In the genomic region with DNA sequence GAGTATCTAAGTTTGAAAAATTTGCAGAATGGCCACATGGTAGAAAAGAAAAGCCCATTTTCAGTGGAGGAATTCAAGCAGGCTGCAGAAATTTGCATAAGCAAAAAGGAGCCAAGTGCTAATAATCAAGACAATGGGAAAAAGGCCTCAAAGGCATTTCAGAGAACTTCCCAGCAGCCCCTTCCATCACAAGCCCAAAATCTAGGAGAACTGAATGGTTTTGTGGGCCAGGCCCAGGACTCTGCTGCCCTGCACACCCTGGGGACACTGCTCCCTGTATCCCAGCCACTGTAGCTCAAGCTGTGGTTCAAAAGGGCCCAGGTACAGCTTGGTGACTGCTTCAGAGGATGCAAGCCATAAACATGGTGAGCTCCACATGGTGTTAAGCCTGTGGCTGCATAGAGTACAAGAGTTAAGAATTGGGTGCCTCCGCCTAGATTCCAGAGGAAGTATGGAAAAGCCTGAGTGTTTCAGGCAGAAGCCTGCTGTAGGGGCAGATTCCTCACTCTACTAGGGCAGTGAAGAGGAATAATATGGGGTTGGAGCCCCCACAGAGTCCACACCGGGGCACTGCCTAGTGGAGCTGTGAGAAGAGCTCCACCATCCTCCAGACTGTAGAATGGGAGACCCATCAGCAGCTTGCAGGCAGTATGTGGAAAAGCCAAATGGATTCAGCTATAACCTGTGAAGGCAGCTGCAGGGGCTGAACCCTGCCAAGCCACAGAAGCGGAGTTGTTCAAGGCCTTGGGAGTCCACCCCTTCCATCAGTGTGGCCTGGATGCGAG, we compare ENCODE assay signal across 27 cellular contexts.
"Had no signal": no experiment of that assay in that cellular context is flagged by ENCODE, and none has a peak within 500 bp of the region (broad histone marks: within the 10 kb centered on the region; RNA-seq: fewer than 3 reads in every experiment).

No MANE protein-coding gene starts in this region.

- H3K27me3 ChIP-seq: heart left ventricle, suprapubic skin, tibial artery had no signal

- FAIRE-seq: astrocyte, kidney, pancreas had no signal

- DNase-seq: activated B cell treated with CpG ODN at 0.5 μM for 24 hours; activated CD4-positive, alpha-beta T cell treated with anti-CD3 and anti-CD28 coated beads, Interleukin-2, amount 50 U/mL, for 1 hour; activated CD8-positive, alpha-beta T cell treated with anti-CD3 and anti-CD28 coated beads for 36 hours; activated gamma-delta T cell treated with Interleukin-2 at 50 U/mL for 16 hours; activated naive CD4-positive, alpha-beta T cell treated with anti-CD3 and anti-CD28 coated beads, Interleukin-2, amount 50 U/mL, for 16 hours; activated T-cell treated with anti-CD3 and anti-CD28 coated beads, Interleukin-2, amount 50 U/mL, for 4 hours; amniotic stem cell; caudate nucleus; endodermal cell; foreskin fibroblast; heart left ventricle; hypothalamus; immature natural killer cell; kidney; left colon; midbrain; naive thymus-derived CD4-positive, alpha-beta T cell; nucleus accumbens; pancreas; psoas muscle; stimulated activated naive CD4-positive, alpha-beta T cell; T-helper 2 cell; tibial artery had no signal

- H3K4me1 ChIP-seq: heart left ventricle, pancreas, psoas muscle, suprapubic skin, tibial artery had no signal

- H3K36me3 ChIP-seq: heart left ventricle, pancreas, suprapubic skin, tibial artery had no signal

- H3K27ac ChIP-seq: heart left ventricle, pancreas, psoas muscle, suprapubic skin, tibial artery had no signal

- H3K4me3 ChIP-seq: heart left ventricle, pancreas, psoas muscle, suprapubic skin, tibial artery had no signal

- H3K9me3 ChIP-seq: psoas muscle, tibial artery had no signal

- ATAC-seq: activated CD8-positive, alpha-beta T cell treated with anti-CD3 and anti-CD28 coated beads for 36 hours; activated T-cell treated with anti-CD3 and anti-CD28 coated beads, Interleukin-2, amount 50 U/mL, for 4 hours; activated T-helper 17 cell treated with anti-CD3 and anti-CD28 coated beads, Interleukin-2, amount 50 U/mL, for 72 hours; esophagus mucosa; left colon; naive thymus-derived CD4-positive, alpha-beta T cell; pancreas; psoas muscle had no signal
